In genomic region chr11:63906585-63906984, GRCh38 we compare ENCODE assay signal across 8 cellular contexts. TPM values are rescaled to one million over a fixed set of nuclear protein-coding genes. Genes with fewer than 3 reads are reported as not detected.
DNase-seq lines count a peak whose midpoint lies in the region; ATAC-seq and TF ChIP-seq lines count a peak whose summit lies in the region.

No MANE protein-coding gene starts in this region.

- H3K4me3 Mint-ChIP-seq in activated T-cell treated with anti-CD3 and anti-CD28 coated beads, Interleukin-2, amount 50 U/mL, for 72 hours: no peak overlapping the region

- intact Hi-C loops in left lung (cut with DNase I): no loop called here

- H2BK12ac ChIP-seq in trophoblast cell (ENCODE audit: low read length): no peak overlapping the region

- H3K79me1 ChIP-seq in trophoblast cell (ENCODE audit: low read length): no peaks in the 10 kb centered on the region

- no peak overlapping the region for H3K27ac ChIP-seq in left lung
- no peak overlapping the region for H3K27ac ChIP-seq in trophoblast cell (ENCODE audit: low read depth, low read length)

- H3K36me3 Mint-ChIP-seq in activated T-cell treated with anti-CD3 and anti-CD28 coated beads, Interleukin-2, amount 50 U/mL, for 72 hours (ENCODE audit: insufficient read depth in 2 of 2): peaks cover 5 to 11% of the 10 kb centered on the region in 2 donors

- H3K23ac ChIP-seq in trophoblast cell (ENCODE audit: low read length): no peak overlapping the region

- H3K4me1 Mint-ChIP-seq in activated T-cell treated with anti-CD3 and anti-CD28 coated beads, Interleukin-2, amount 50 U/mL, for 72 hours (ENCODE audit: low read depth): no peaks in the 10 kb centered on the region

- no peak overlapping the region for H2BK5ac ChIP-seq in trophoblast cell (ENCODE audit: low read depth, low read length, poor library complexity)

- no peak overlapping the region for H3K4me2 ChIP-seq in trophoblast cell (ENCODE audit: low read length)

- H2BK120ac ChIP-seq in trophoblast cell (ENCODE audit: insufficient read depth, low read length, poor library complexity): no peak overlapping the region

- H4K91ac ChIP-seq in trophoblast cell (ENCODE audit: low read depth, low read length): no peak overlapping the region

- no peaks in the 10 kb centered on the region for H3K27me3 ChIP-seq in BJ (ENCODE audit: control insufficient read depth, insufficient read depth, low read length)
- H3K27me3 ChIP-seq in left lung: no peaks in the 10 kb centered on the region
- H3K27me3 ChIP-seq in trophoblast cell (ENCODE audit: insufficient read depth, low read length): no peaks in the 10 kb centered on the region

- WGBS in trophoblast cell (ENCODE audit: extremely low coverage, insufficient coverage, insufficient read length): no CpG with 5 or more reads among the region's 7 CpGs

- no peak overlapping the region for H3K27ac Mint-ChIP-seq in activated T-cell treated with anti-CD3 and anti-CD28 coated beads, Interleukin-2, amount 50 U/mL, for 72 hours

- no peaks in the 10 kb centered on the region for H3K27me3 Mint-ChIP-seq in activated T-cell treated with anti-CD3 and anti-CD28 coated beads, Interleukin-2, amount 50 U/mL, for 72 hours (ENCODE audit: low read depth)

- H3K4me1 ChIP-seq in left lung: peaks cover 0 to 3% of the 10 kb centered on the region in 2 donors
- H3K4me1 ChIP-seq in trophoblast cell (ENCODE audit: control insufficient read depth in 1 of 2, insufficient read depth in 2 of 2, low read length in 2 of 2): peaks cover 17 to 21% of the 10 kb centered on the region in 2 experiments

- H2AFZ ChIP-seq in trophoblast cell (ENCODE audit: insufficient read depth, low read length, poor library complexity): no peak overlapping the region

- H2AK5ac ChIP-seq in trophoblast cell (ENCODE audit: low read length): no peak overlapping the region

- CTCF ChIA-PET in BJ (lab: Yijun Ruan, JAX): interaction anchor here (0.6 to 2.4 kb wide), 16 partner anchors 8 to 141 kb away, joined by 3 to 13 read pairs (median 4); partner anchors contain the start of genes MARK2 and RCOR2

- ATAC-seq in activated T-cell treated with anti-CD3 and anti-CD28 coated beads, Interleukin-2, amount 50 U/mL, for 72 hours (replicated peaks in 1 of 2): peak; percentile 53 to 57
- ATAC-seq in left lung: no peak
- ATAC-seq in GM19452 (IDR thresholded peaks at IDR 0.05; ENCODE audit: unreplicated experiment): no peak

- H3K9me3 Mint-ChIP-seq in activated T-cell treated with anti-CD3 and anti-CD28 coated beads, Interleukin-2, amount 50 U/mL, for 72 hours: no peaks in the 10 kb centered on the region

- POLR2A ChIA-PET in BJ (lab: Charles Lee): no interaction called here

- H3K14ac ChIP-seq in trophoblast cell (ENCODE audit: low read length): no peak overlapping the region

- H3K9ac ChIP-seq in trophoblast cell (ENCODE audit: low read length): no peak overlapping the region

- H4K12ac ChIP-seq in trophoblast cell (ENCODE audit: low read depth, low read length): no peak overlapping the region

- H3K9me3 ChIP-seq in left lung (no peaks in the 10 kb centered on the region), trophoblast cell (ENCODE audit: insufficient read depth, low read depth, low read length) (peaks cover 1% of the 10 kb centered on the region)

- H3K4ac ChIP-seq in trophoblast cell (ENCODE audit: low read depth, low read length): no peak overlapping the region

- H4K8ac ChIP-seq in trophoblast cell (ENCODE audit: low read depth, low read length): no peak overlapping the region

- H3K79me2 ChIP-seq in trophoblast cell (ENCODE audit: control insufficient read depth, insufficient read depth, low read length, poor library complexity): no peaks in the 10 kb centered on the region

- peak; percentile 40; the same call in 1 of the 2 replicates for TF ChIP-seq CTCF in BJ (IDR thresholded peaks at IDR 0.05; ENCODE audit: insufficient read depth, low read depth, low read length)
- peak; percentile 27 for TF ChIP-seq CTCF in LNCaP clone FGC (IDR thresholded peaks at IDR 0.05; ENCODE audit: control insufficient read depth, extremely low read depth, insufficient read depth)
- TF ChIP-seq CTCF in left lung (IDR thresholded peaks at IDR 0.05): peak; percentile 21 to 35

- H3K4me3 ChIP-seq in BJ (ENCODE audit: low read depth, low read length) (no peak overlapping the region), LNCaP clone FGC (ENCODE audit: low read depth, low read length) (no peak overlapping the region), left lung (no peak overlapping the region), trophoblast cell (ENCODE audit: low read depth, low read length) (no peak overlapping the region)

- H3K18ac ChIP-seq in trophoblast cell (ENCODE audit: low read length): no peak overlapping the region

- H3K36me3 ChIP-seq in BJ (ENCODE audit: control insufficient read depth, insufficient read depth, low read length) (peaks cover 23% of the 10 kb centered on the region), left lung (peaks cover 0 to 99% of the 10 kb centered on the region in 2 donors), trophoblast cell (ENCODE audit: control insufficient read depth in 1 of 2, insufficient read depth in 2 of 2, low read length in 2 of 2) (peaks cover 73 to 76% of the 10 kb centered on the region in 2 experiments)

- DNase-seq in BJ (ENCODE audit: low read depth) (no peak), LNCaP clone FGC (ENCODE audit: low read depth) (no peak), left lung (no peak), GM19240 (ENCODE audit: insufficient read length, low spot score) (no peak), trophoblast cell (no peak), cerebellum (ENCODE audit: low spot score) (no peak)
- DNase-seq in activated T-cell treated with anti-CD3 and anti-CD28 coated beads, Interleukin-2, amount 50 U/mL, for 72 hours: peak; percentile 52 to 61

RNA-seq across cellular contexts. Expression of gene RCOR2, which starts 10.4 kb away (rescaled TPM):
- polyA plus RNA-seq in BJ (2011; rRNA removed): 1.6 and 2.5 TPM in 2 replicates
- 1.9 and 2.1 TPM in 2 replicates for polyA minus RNA-seq in BJ (2011; rRNA and poly(A)+ RNA removed)
- under 1 TPM; 0.39 to 0.96 TPM for total RNA-seq in activated T-cell treated with anti-CD3 and anti-CD28 coated beads, Interleukin-2, amount 50 U/mL, for 72 hours
- 1 to 10 TPM in 1 of 2 donors, under 1 TPM in 1; 0.45 to 1.4 TPM for total RNA-seq in left lung
- polyA plus RNA-seq in trophoblast cell (2013): 11.6 and 13.0 TPM in 2 replicates
- total RNA-seq in cerebellum: 15.5 TPM

RNA-seq across cellular contexts. Expression of gene NAA40, which starts 32.2 kb away (rescaled TPM):
- 10.8 and 16.1 TPM in 2 replicates for polyA plus RNA-seq in BJ (2011; rRNA removed)
- polyA minus RNA-seq in BJ (2011; rRNA and poly(A)+ RNA removed): 4.9 and 6.5 TPM in 2 replicates
- 10 to 100 TPM; 15.1 to 15.2 TPM for total RNA-seq in activated T-cell treated with anti-CD3 and anti-CD28 coated beads, Interleukin-2, amount 50 U/mL, for 72 hours
- total RNA-seq in left lung: 10 to 100 TPM; 15.9 to 16.6 TPM
- polyA plus RNA-seq in trophoblast cell (2013): 12.0 and 12.4 TPM in 2 replicates
- 24.7 TPM for total RNA-seq in cerebellum

Comparison
In these comparisons a context has a peak if more than half of its experiments do, and no peak if none do; other contexts are left out.
1. DNase-seq: peak in activated T-cell treated with anti-CD3 and anti-CD28 coated beads, Interleukin-2, amount 50 U/mL, for 72 hours (2 of 2); none in BJ (single experiment), LNCaP clone FGC (single experiment), left lung (0 of 2), GM19240 (single experiment), trophoblast cell (0 of 2) and cerebellum (single experiment).
2. ATAC-seq: peak in activated T-cell treated with anti-CD3 and anti-CD28 coated beads, Interleukin-2, amount 50 U/mL, for 72 hours (2 of 2); none in left lung (single experiment) and GM19452 (single experiment).
3. Peak in every context shown above with its lines, with median percentiles within 50 percentile points of each other: CTCF ChIP-seq.